In genomic region chr1:232447125-232447524, GRCh38 we compare ENCODE assay signal across 28 cellular contexts.
"Had no signal": no experiment of that assay in that cellular context is flagged by ENCODE, and none has a peak within 500 bp of the region (broad histone marks: within the 10 kb centered on the region; RNA-seq: fewer than 3 reads in every experiment).

No MANE protein-coding gene starts in this region.

- FAIRE-seq: astrocyte, bronchial epithelial cell had no signal

- H3K27me3 ChIP-seq: brain microvascular endothelial cell, dorsolateral prefrontal cortex, gastrocnemius medialis, heart left ventricle had no signal

- H3K4me3 ChIP-seq: coronary artery, dorsolateral prefrontal cortex, gastrocnemius medialis, heart left ventricle had no signal

- H3K36me3 ChIP-seq: brain microvascular endothelial cell, gastrocnemius medialis had no signal

- H3K4me1 ChIP-seq: gastrocnemius medialis had no signal

- H3K9me3 ChIP-seq: gastrocnemius medialis, heart left ventricle had no signal

- DNase-seq: activated CD4-positive, alpha-beta T cell treated with anti-CD3 and anti-CD28 coated beads for 4 hours; activated CD4-positive, alpha-beta T cell treated with anti-CD3 and anti-CD28 coated beads, Interleukin-2, amount 50 U/mL, for 1 hour; activated CD4-positive, alpha-beta T cell treated with anti-CD3 and anti-CD28 coated beads, Interleukin-2, amount 50 U/mL, for 48 hours; activated CD4-positive, CD25-positive, alpha-beta regulatory T cell; activated CD4-positive, CD25-positive, alpha-beta regulatory T cell treated with anti-CD3 and anti-CD28 coated beads, Interleukin-2, amount 50 U/mL, for 72 hours; activated CD8-positive, alpha-beta memory T cell treated with anti-CD3 and anti-CD28 coated beads for 24 hours; activated CD8-positive, alpha-beta T cell treated with anti-CD3 and anti-CD28 coated beads for 36 hours; activated effector memory CD4-positive, alpha-beta T cell treated with Interleukin-2 at 50 U/mL for 16 hours; activated gamma-delta T cell treated with Interleukin-2 at 50 U/mL for 16 hours; activated naive CD4-positive, alpha-beta T cell treated with anti-CD3 and anti-CD28 coated beads, Interleukin-2, amount 50 U/mL, for 16 hours; activated naive CD4-positive, alpha-beta T cell treated with Interleukin-2 at 50 U/mL for 16 hours; activated T-cell treated with anti-CD3 and anti-CD28 coated beads, Interleukin-2, amount 50 U/mL, for 4 hours; amniotic stem cell; anterior cingulate cortex; brain microvascular endothelial cell; dorsolateral prefrontal cortex; effector memory CD4-positive, alpha-beta T cell; endodermal cell; foreskin fibroblast; gastrocnemius medialis; glutamatergic neuron; heart left ventricle; T-helper 2 cell had no signal

- H3K27ac ChIP-seq: brain microvascular endothelial cell, coronary artery, gastrocnemius medialis, heart left ventricle had no signal

- ATAC-seq: activated CD8-positive, alpha-beta T cell treated with anti-CD3 and anti-CD28 coated beads for 36 hours; activated T-cell treated with anti-CD3 and anti-CD28 coated beads, Interleukin-2, amount 50 U/mL, for 4 hours; activated T-helper 17 cell treated with anti-CD3 and anti-CD28 coated beads, Interleukin-2, amount 50 U/mL, for 72 hours; esophagus mucosa; gastrocnemius medialis; heart left ventricle had no signal
